ENCODE assay signal across 19 cellular contexts in genomic region chr17:14092808-14093207, GRCh38.
"Had no signal": no experiment of that assay in that cellular context is flagged by ENCODE, and none has a peak within 500 bp of the region (broad histone marks: within the 10 kb centered on the region; RNA-seq: fewer than 3 reads in every experiment).

No MANE protein-coding gene starts in this region.

- H3K27ac ChIP-seq: cardiac muscle cell, esophagus muscularis mucosa, prostate gland, skin epidermis, stomach had no signal

- H3K36me3 ChIP-seq: cardiac muscle cell, esophagus muscularis mucosa, prostate gland, stomach had no signal

- H3K4me3 Mint-ChIP-seq: activated naive CD8-positive, alpha-beta T cell treated with anti-CD3 and anti-CD28 coated beads, Interleukin-2, amount 10 ng/mL, durations not matched to agents 7 days and 5 days; activated T-cell treated with anti-CD3 and anti-CD28 coated beads, Interleukin-2, amount 50 U/mL, for 72 hours; memory B cell; naive B cell; neural crest cell; stimulated activated effector memory CD8-positive, alpha-beta T cell treated with anti-CD3 and anti-CD28 coated beads, Interleukin-12 subunit alpha, Interleukin-12 subunit beta, amount 100 ng/mL, for 72 hours; T-helper 1 cell treated with Interleukin-12 subunit alpha and Interleukin-12 subunit beta and Interleukin-4 antibody, amounts not matched to agents 30 μg/mL and 1 μg/mL, for 36 hours; type B pancreatic cell had no signal

- H3K4me3 ChIP-seq: cardiac muscle cell, esophagus muscularis mucosa, prostate gland, skin epidermis, stomach had no signal

- H3K9me3 ChIP-seq: esophagus muscularis mucosa, prostate gland, stomach had no signal

- H3K9me3 Mint-ChIP-seq: activated naive CD8-positive, alpha-beta T cell treated with anti-CD3 and anti-CD28 coated beads, Interleukin-2, amount 10 ng/mL, durations not matched to agents 7 days and 5 days; activated T-cell treated with anti-CD3 and anti-CD28 coated beads, Interleukin-2, amount 50 U/mL, for 72 hours; memory B cell; naive B cell; neural crest cell; stimulated activated effector memory CD8-positive, alpha-beta T cell treated with anti-CD3 and anti-CD28 coated beads, Interleukin-12 subunit alpha, Interleukin-12 subunit beta, amount 100 ng/mL, for 72 hours; T-helper 1 cell treated with Interleukin-12 subunit alpha and Interleukin-12 subunit beta and Interleukin-4 antibody, amounts not matched to agents 30 μg/mL and 1 μg/mL, for 36 hours; type B pancreatic cell had no signal

- H3K4me1 ChIP-seq: prostate gland had no signal

- H3K36me3 Mint-ChIP-seq: naive B cell, type B pancreatic cell had no signal

- H3K27ac Mint-ChIP-seq: activated naive CD8-positive, alpha-beta T cell treated with anti-CD3 and anti-CD28 coated beads, Interleukin-2, amount 10 ng/mL, durations not matched to agents 7 days and 5 days; memory B cell; stimulated activated effector memory CD8-positive, alpha-beta T cell treated with anti-CD3 and anti-CD28 coated beads, Interleukin-12 subunit alpha, Interleukin-12 subunit beta, amount 100 ng/mL, for 72 hours; T-helper 1 cell treated with Interleukin-12 subunit alpha and Interleukin-12 subunit beta and Interleukin-4 antibody, amounts not matched to agents 30 μg/mL and 1 μg/mL, for 36 hours; type B pancreatic cell had no signal

- ATAC-seq: activated T-cell treated with anti-CD3 and anti-CD28 coated beads, Interleukin-2, amount 50 U/mL, for 72 hours; right cardiac atrium; stimulated activated effector memory CD8-positive, alpha-beta T cell treated with anti-CD3 and anti-CD28 coated beads, Interleukin-12 subunit alpha, Interleukin-12 subunit beta, amount 100 ng/mL, for 72 hours had no signal

- H3K27me3 ChIP-seq: cardiac muscle cell, esophagus muscularis mucosa, stomach had no signal

- H3K27me3 Mint-ChIP-seq: activated naive CD8-positive, alpha-beta T cell treated with anti-CD3 and anti-CD28 coated beads, Interleukin-2, amount 10 ng/mL, durations not matched to agents 7 days and 5 days; memory B cell; naive B cell; type B pancreatic cell had no signal

- DNase-seq: activated CD4-positive, alpha-beta T cell treated with anti-CD3 and anti-CD28 coated beads, Interleukin-2, amount 50 U/mL, for 4 hours; activated naive CD8-positive, alpha-beta T cell treated with anti-CD3 and anti-CD28 coated beads, Interleukin-2, amount 10 ng/mL, durations not matched to agents 7 days and 5 days; activated T-cell treated with anti-CD3 and anti-CD28 coated beads, Interleukin-2, amount 50 U/mL, for 72 hours; amygdala; dermis blood vessel endothelial cell; effector memory CD4-positive, alpha-beta T cell; naive B cell; right cardiac atrium; stimulated activated CD4-positive, alpha-beta T cell treated with anti-CD3 and anti-CD28 coated beads, Interleukin-4, amount 100 ng/mL, for 24 hours; stomach had no signal
